In the genomic region with DNA sequence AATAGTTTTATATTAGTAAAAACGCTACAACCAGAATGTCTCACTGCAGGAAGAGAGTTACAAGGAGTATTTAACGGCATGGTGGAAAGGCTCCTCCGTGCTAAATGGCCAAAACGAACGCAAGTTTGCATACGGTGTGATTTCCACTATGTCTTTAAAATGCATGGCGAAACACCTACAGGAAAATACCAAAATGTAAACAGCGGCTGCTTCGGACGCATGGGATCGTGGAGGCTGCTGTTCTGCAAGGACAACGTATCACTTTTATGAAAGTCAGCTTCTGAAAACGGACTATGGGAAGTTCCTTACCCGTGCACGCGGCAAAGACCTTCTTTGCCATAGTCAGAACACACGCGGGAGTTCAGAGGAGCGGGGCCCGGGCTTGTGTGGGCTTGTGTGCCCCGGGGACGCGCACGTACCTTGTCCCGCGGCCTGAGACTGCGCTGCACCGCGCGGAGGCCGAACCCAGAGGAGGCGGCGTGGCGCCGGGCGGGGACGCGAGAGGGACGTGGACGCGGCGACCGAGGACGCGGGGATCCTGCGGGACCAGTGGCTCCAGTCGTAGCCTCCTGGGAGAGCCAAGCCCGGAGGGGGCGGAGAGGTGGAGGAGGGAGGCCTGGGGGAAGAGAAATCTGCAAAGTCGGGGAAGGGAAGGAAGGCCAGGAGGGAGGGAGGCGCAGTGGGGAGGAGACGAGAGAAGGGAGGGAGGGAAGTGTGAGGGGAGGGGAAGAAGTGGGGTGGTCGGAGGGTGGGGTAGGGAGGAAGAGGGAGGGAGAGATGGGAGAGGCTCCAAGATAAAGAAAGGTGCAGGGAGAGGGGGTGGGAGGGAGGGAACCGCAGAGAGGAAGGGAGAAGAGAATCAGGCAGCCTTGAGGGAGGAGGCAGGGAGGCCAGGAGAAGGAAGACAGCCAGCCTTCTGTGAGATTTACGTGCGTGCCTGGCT, we compare ENCODE assay signal across 8 cellular contexts. TPM values are rescaled to one million over a fixed set of nuclear protein-coding genes. Genes with fewer than 3 reads are reported as not detected.
A peak's percentile ranks its signal among the peaks of the same experiment; 100 is the strongest.
DNase-seq lines count a peak whose midpoint lies in the region; ATAC-seq and TF ChIP-seq lines count a peak whose summit lies in the region.

Gene CMBL, minus strand, starts transcription at position 697 of the 943 bp plus-strand sequence. CDS start 17,140 bp downstream, outside the sequence.

- H3K18ac ChIP-seq in mesendoderm (ENCODE audit: low read length), result peak within 1 kb of the TSS; percentile 43

- no peak within 1 kb of the TSS for H4K8ac ChIP-seq in mesendoderm (ENCODE audit: low read depth, low read length)

- H3K79me2 ChIP-seq in mesendoderm (ENCODE audit: control insufficient read depth, insufficient read depth, low read length), result no peaks in the 10 kb centered on the region

- peak; percentile 76 for ATAC-seq in HG02588 (IDR thresholded peaks at IDR 0.05; ENCODE audit: unreplicated experiment)

- no peak within 1 kb of the TSS for H4K5ac ChIP-seq in mesendoderm (ENCODE audit: low read length)

- no CpG with 5 or more reads among the region's 56 CpGs for WGBS in mesendoderm (ENCODE audit: extremely low coverage, insufficient coverage, low lambda C conversion rate)

- intact Hi-C loops in activated CD4-positive, alpha-beta T cell treated with anti-CD3 and anti-CD28 coated beads, Interleukin-2, amount 10 ng/mL, durations not matched to agents 24 days and 14 days (cut with micrococcal nuclease), result no loop called here

- peak within 1 kb of the TSS; percentile 92 for H3K9ac ChIP-seq in mesendoderm (ENCODE audit: low read length)
- peak within 1 kb of the TSS; percentile 26 to 78 (median 60) for H3K9ac ChIP-seq in subcutaneous abdominal adipose tissue (ENCODE audit: low read length in 5 of 5)

- no peak within 1 kb of the TSS for H2BK15ac ChIP-seq in mesendoderm (replicated peaks; ENCODE audit: low read depth)

- DNase-seq in activated CD4-positive, alpha-beta T cell treated with anti-CD3 and anti-CD28 coated beads, Interleukin-2, amount 10 ng/mL, durations not matched to agents 24 days and 14 days, result peak; percentile 65
- no peak for DNase-seq in activated CD4-positive, alpha-beta T cell treated with anti-CD3 and anti-CD28 coated beads, Interleukin-2, amount 50 U/mL, for 4 hours
- DNase-seq in NCI-H128 (lab: John Stamatoyannopoulos, UW; ENCODE audit: unreplicated experiment) (peak; percentile 38), endothelial cell (ENCODE audit: low spot score) (peak; percentile 45), mesendoderm (peak; percentile 86)
- DNase-seq in activated CD4-positive, CD25-positive, alpha-beta regulatory T cell treated with anti-CD3 and anti-CD28 coated beads, Interleukin-2, amount 50 U/mL, for 72 hours, result peak; percentile 38

- H2AK5ac ChIP-seq in mesendoderm (ENCODE audit: low read length), result no peak within 1 kb of the TSS

- H3K27me3 ChIP-seq in mesendoderm (ENCODE audit: insufficient read depth, low read length, poor library complexity), result no peaks in the 10 kb centered on the region
- no peaks in the 10 kb centered on the region for H3K27me3 ChIP-seq in subcutaneous abdominal adipose tissue (ENCODE audit: control insufficient read depth in 5 of 5, insufficient read depth in 4 of 5, low read length in 5 of 5)

- no peak within 1 kb of the TSS for H3K27ac ChIP-seq in mesendoderm (ENCODE audit: low read depth, low read length)
- H3K27ac ChIP-seq in subcutaneous abdominal adipose tissue (ENCODE audit: low read depth, low read length), result peak within 1 kb of the TSS; percentile 65

- H3K56ac ChIP-seq in mesendoderm (ENCODE audit: low read length), result peak within 1 kb of the TSS; percentile 98

- H3K27ac Mint-ChIP-seq in activated CD4-positive, alpha-beta T cell treated with anti-CD3 and anti-CD28 coated beads, Interleukin-2, amount 10 ng/mL, durations not matched to agents 24 days and 14 days, result no peak within 1 kb of the TSS
- H3K27ac Mint-ChIP-seq in endothelial cell (ENCODE audit: unreplicated experiment), result no peak within 1 kb of the TSS

- no peaks in the 10 kb centered on the region for H3K9me3 ChIP-seq in subcutaneous abdominal adipose tissue (ENCODE audit: control insufficient read depth in 5 of 5, low read length in 5 of 5)

- H3K4me3 Mint-ChIP-seq in activated CD4-positive, alpha-beta T cell treated with anti-CD3 and anti-CD28 coated beads, Interleukin-2, amount 10 ng/mL, durations not matched to agents 24 days and 14 days, result peak within 1 kb of the TSS; percentile 83
- H3K4me3 Mint-ChIP-seq in endothelial cell (ENCODE audit: unreplicated experiment), result peak within 1 kb of the TSS; percentile 93

- H2BK5ac ChIP-seq in mesendoderm (ENCODE audit: low read length), result peak within 1 kb of the TSS; percentile 29

- peaks cover 9% of the 10 kb centered on the region for H3K4me1 Mint-ChIP-seq in activated CD4-positive, alpha-beta T cell treated with anti-CD3 and anti-CD28 coated beads, Interleukin-2, amount 10 ng/mL, durations not matched to agents 24 days and 14 days
- peaks cover 14% of the 10 kb centered on the region for H3K4me1 Mint-ChIP-seq in endothelial cell (ENCODE audit: unreplicated experiment)

- H3K36me3 ChIP-seq in mesendoderm (ENCODE audit: control insufficient read depth, insufficient read depth, low read length) (no peaks in the 10 kb centered on the region), subcutaneous abdominal adipose tissue (ENCODE audit: control insufficient read depth in 5 of 5, insufficient read depth in 5 of 5, low read length in 5 of 5) (no peaks in the 10 kb centered on the region)

- H3K79me1 ChIP-seq in mesendoderm (ENCODE audit: low read length), result no peaks in the 10 kb centered on the region

- H3K4me1 ChIP-seq in mesendoderm (ENCODE audit: control insufficient read depth, low read depth, low read length), result peaks cover 2% of the 10 kb centered on the region
- peaks cover 2 to 43% (median 36%) of the 10 kb centered on the region in 5 donors for H3K4me1 ChIP-seq in subcutaneous abdominal adipose tissue (ENCODE audit: control insufficient read depth in 5 of 5, insufficient read depth in 5 of 5, low read length in 5 of 5)

- no peaks in the 10 kb centered on the region for H3K9me3 Mint-ChIP-seq in activated CD4-positive, alpha-beta T cell treated with anti-CD3 and anti-CD28 coated beads, Interleukin-2, amount 10 ng/mL, durations not matched to agents 24 days and 14 days
- H3K9me3 Mint-ChIP-seq in endothelial cell (ENCODE audit: unreplicated experiment), result no peaks in the 10 kb centered on the region

- H3K27me3 Mint-ChIP-seq in activated CD4-positive, alpha-beta T cell treated with anti-CD3 and anti-CD28 coated beads, Interleukin-2, amount 10 ng/mL, durations not matched to agents 24 days and 14 days, result peaks cover 41% of the 10 kb centered on the region
- peaks cover 12% of the 10 kb centered on the region for H3K27me3 Mint-ChIP-seq in endothelial cell (ENCODE audit: unreplicated experiment)

- H3K4me2 ChIP-seq in mesendoderm (ENCODE audit: low read length), result peak within 1 kb of the TSS; percentile 83

- H3K23ac ChIP-seq in mesendoderm (ENCODE audit: low read length), result peak within 1 kb of the TSS; percentile 92

- no peak for TF ChIP-seq CTCF in endothelial cell (IDR thresholded peaks at IDR 0.05; ENCODE audit: unreplicated experiment)

- H3K4me3 ChIP-seq in mesendoderm (ENCODE audit: low read length) (peak within 1 kb of the TSS; percentile 75), subcutaneous abdominal adipose tissue (ENCODE audit: low read depth in 1 of 5, low read length in 5 of 5) (peak within 1 kb of the TSS; percentile 69 to 81 (median 80))

- H2BK120ac ChIP-seq in mesendoderm (ENCODE audit: low read depth, low read length), result no peak within 1 kb of the TSS

- no peaks in the 10 kb centered on the region for H3K36me3 Mint-ChIP-seq in activated CD4-positive, alpha-beta T cell treated with anti-CD3 and anti-CD28 coated beads, Interleukin-2, amount 10 ng/mL, durations not matched to agents 24 days and 14 days (ENCODE audit: low read depth)
- H3K36me3 Mint-ChIP-seq in endothelial cell (ENCODE audit: low read depth, unreplicated experiment), result peaks cover 3% of the 10 kb centered on the region

- H3K4ac ChIP-seq in mesendoderm (ENCODE audit: low read depth, low read length), result no peak within 1 kb of the TSS

RNA-seq across cellular contexts. Expression of gene CMBL, which starts in this region (rescaled TPM):
- total RNA-seq in activated CD4-positive, alpha-beta T cell treated with anti-CD3 and anti-CD28 coated beads, Interleukin-2, amount 10 ng/mL, durations not matched to agents 24 days and 14 days, result 0.35 and 2.0 TPM in 2 replicates
- 13.1 TPM for total RNA-seq in endothelial cell (ENCODE audit: unreplicated experiment)
- polyA plus RNA-seq in mesendoderm (2013, experiment 1 of 2), result 9.7 TPM
- polyA plus RNA-seq in mesendoderm (2013, experiment 2 of 2), result 10.1 TPM

Comparison
In these comparisons a context has a peak if more than half of its experiments do, and no peak if none do; other contexts are left out.
1. DNase-seq: peak in activated CD4-positive, alpha-beta T cell treated with anti-CD3 and anti-CD28 coated beads, Interleukin-2, amount 10 ng/mL, durations not matched to agents 24 days and 14 days (single experiment), NCI-H128 (single experiment), activated CD4-positive, CD25-positive, alpha-beta regulatory T cell treated with anti-CD3 and anti-CD28 coated beads, Interleukin-2, amount 50 U/mL, for 72 hours (single experiment), endothelial cell (single experiment) and mesendoderm (single experiment); none in activated CD4-positive, alpha-beta T cell treated with anti-CD3 and anti-CD28 coated beads, Interleukin-2, amount 50 U/mL, for 4 hours (0 of 2).